25 cellular contexts compared by ENCODE assay signal in the genomic region with DNA sequence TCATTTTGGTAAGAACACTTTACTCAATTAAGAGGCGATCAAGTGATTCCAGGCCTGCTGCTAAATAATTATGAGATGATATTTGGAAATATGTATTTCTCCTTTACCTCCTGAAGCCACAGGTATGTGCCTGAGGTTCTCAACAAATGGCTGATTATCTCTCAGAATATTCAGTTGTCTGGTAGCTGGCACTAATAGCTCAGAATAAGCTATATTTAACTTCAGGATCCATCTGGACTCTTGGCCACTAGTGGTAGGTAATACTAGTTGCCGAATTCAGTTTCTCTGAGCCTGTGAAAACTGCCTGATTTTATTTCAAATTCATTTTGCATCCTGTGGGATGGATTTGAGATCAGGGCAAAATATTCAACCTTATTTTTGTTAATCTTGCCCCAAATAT.
"Had no signal": no experiment of that assay in that cellular context is flagged by ENCODE, and none has a peak within 500 bp of the region (broad histone marks: within the 10 kb centered on the region; RNA-seq: fewer than 3 reads in every experiment).

No MANE protein-coding gene starts in this region.

- DNase-seq: hypothalamus; immature natural killer cell; kidney; left colon; left lung; lower lobe of right lung; mammary epithelial cell; mesenchymal stem cell; midbrain; mucosa of descending colon; naive thymus-derived CD8-positive, alpha-beta T cell; nucleus accumbens; pancreas; posterior cingulate gyrus; retina; right cardiac atrium; stimulated activated CD4-positive, alpha-beta T cell treated with anti-CD3 and anti-CD28 coated beads, Interleukin-12 subunit alpha, Interleukin-12 subunit beta, amount 100 ng/mL, for 4 hours; stimulated activated CD4-positive, alpha-beta T cell treated with anti-CD3 and anti-CD28 coated beads, Interleukin-15, amount 100 ng/mL, for 24 hours; stimulated activated CD4-positive, alpha-beta T cell treated with anti-CD3 and anti-CD28 coated beads, Interleukin-2, amount 100 ng/mL, for 24 hours; stimulated activated CD4-positive, alpha-beta T cell treated with anti-CD3 and anti-CD28 coated beads, Interleukin-4, amount 100 ng/mL, for 24 hours; stimulated activated naive CD4-positive, alpha-beta T cell; tibial artery; trophoblast cell; upper lobe of right lung; uterus had no signal
